In the genomic region with DNA sequence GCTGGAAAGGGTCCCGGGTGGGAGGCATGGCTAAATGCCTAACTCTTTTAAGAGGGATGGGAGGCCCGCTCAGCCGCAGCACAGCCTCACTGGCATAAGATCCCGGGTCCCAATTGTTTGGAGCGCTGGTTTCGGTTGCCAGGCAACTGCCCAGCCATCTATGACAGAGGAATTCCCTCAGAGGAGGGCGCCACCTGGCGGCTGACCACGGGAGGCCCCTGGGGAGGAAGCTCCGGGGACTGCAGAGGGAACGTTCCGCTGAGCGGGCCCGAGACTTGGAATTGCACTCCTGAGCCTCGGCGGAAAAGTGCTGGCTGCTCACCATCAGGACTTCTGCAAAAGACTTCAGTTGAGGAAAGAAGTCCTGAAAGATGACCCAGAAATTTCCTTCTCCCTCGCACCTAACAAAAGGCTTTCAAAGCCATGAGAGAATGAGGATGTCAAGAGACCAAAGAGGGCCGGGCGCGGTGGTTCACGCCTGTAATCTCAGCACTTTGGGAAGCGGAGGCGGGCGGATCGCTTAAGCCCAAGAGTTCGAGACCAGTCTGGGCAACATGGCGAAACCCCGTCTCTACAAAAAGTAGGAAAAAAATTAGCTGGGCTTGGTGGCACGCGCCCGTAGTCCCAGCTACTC, we compare ENCODE assay signal across 1 cellular context.
TF ChIP-seq lines count a peak whose summit lies in the region.

No MANE protein-coding gene starts in this region.

TF ChIP-seq in GM12878, 131 proteins besides CTCF, POLR2A, EP300 and RAD21 (continued from another document and continues in another):
- TF ChIP-seq MLLT1 (IDR thresholded peaks at IDR 0.05): peak; percentile 59; the same call in 1 of the 2 replicates
- TF ChIP-seq, protein P1, sequence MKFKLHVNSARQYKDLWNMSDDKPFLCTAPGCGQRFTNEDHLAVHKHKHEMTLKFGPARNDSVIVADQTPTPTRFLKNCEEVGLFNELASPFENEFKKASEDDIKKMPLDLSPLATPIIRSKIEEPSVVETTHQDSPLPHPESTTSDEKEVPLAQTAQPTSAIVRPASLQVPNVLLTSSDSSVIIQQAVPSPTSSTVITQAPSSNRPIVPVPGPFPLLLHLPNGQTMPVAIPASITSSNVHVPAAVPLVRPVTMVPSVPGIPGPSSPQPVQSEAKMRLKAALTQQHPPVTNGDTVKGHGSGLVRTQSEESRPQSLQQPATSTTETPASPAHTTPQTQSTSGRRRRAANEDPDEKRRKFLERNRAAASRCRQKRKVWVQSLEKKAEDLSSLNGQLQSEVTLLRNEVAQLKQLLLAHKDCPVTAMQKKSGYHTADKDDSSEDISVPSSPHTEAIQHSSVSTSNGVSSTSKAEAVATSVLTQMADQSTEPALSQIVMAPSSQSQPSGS (IDR thresholded peaks at IDR 0.05; ENCODE audit: low read length): no peak
- TF ChIP-seq, protein P2, sequence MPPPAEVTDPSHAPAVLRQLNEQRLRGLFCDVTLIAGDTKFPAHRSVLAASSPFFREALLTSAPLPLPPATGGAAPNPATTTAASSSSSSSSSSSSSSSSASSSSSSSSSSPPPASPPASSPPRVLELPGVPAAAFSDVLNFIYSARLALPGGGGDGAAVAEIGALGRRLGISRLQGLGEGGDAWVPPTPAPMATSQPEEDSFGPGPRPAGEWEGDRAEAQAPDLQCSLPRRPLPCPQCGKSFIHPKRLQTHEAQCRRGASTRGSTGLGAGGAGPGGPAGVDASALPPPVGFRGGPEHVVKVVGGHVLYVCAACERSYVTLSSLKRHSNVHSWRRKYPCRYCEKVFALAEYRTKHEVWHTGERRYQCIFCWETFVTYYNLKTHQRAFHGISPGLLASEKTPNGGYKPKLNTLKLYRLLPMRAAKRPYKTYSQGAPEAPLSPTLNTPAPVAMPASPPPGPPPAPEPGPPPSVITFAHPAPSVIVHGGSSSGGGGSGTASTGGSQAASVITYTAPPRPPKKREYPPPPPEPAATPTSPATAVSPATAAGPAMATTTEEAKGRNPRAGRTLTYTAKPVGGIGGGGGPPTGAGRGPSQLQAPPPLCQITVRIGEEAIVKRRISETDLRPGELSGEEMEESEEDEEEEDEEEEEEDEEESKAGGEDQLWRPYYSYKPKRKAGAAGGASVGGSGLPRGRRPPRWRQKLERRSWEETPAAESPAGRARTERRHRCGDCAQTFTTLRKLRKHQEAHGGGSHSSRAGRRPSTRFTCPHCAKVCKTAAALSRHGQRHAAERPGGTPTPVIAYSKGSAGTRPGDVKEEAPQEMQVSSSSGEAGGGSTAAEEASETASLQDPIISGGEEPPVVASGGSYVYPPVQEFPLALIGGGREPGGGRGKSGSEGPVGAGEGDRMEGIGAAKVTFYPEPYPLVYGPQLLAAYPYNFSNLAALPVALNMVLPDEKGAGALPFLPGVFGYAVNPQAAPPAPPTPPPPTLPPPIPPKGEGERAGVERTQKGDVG (CRISPR knock-in tag; IDR thresholded peaks at IDR 0.05): no peak
- TF ChIP-seq SRF (IDR thresholded peaks at IDR 0.05; ENCODE audit: low read depth in 2 of 2, low read length in 2 of 2): no peak
- TF ChIP-seq EED (IDR thresholded peaks at IDR 0.05; ENCODE audit: low read depth): peak; percentile 57; the same call in 1 of the 2 replicates
- no peak for TF ChIP-seq TBL1XR1 (IDR thresholded peaks at IDR 0.05; ENCODE audit: low read depth, low read length)
- no peak for TF ChIP-seq KLF5 (IDR thresholded peaks at IDR 0.05; ENCODE audit: partially characterized antibody)
- TF ChIP-seq FOS (IDR thresholded peaks at IDR 0.05; ENCODE audit: borderline replicate concordance, extremely low read depth, insufficient read length): no peak
- no peak for TF ChIP-seq RCOR1 (conservative IDR thresholded peaks at IDR 0.05; ENCODE audit: low read depth, low read length)
- no peak for TF ChIP-seq POLR2AphosphoS5 (IDR thresholded peaks at IDR 0.05; ENCODE audit: low read length)
- 0 out of 2 replicates have a peak, but pooled peaks have one; percentile 28 for TF ChIP-seq NR2F1 (conservative IDR thresholded peaks at IDR 0.05)
- TF ChIP-seq SIN3A (IDR thresholded peaks at IDR 0.05; ENCODE audit: low read depth, low read length): no peak
- TF ChIP-seq KAT2A (conservative IDR thresholded peaks at IDR 0.05; ENCODE audit: control insufficient read depth, low read depth, low read length): no peak
- no peak for TF ChIP-seq HDGF (IDR thresholded peaks at IDR 0.05)
- peak; percentile 30; the same call in 1 of the 2 replicates for TF ChIP-seq MTA2 (IDR thresholded peaks at IDR 0.05; ENCODE audit: low read depth)
- no peak for TF ChIP-seq RFX5 (IDR thresholded peaks at IDR 0.05; ENCODE audit: low read depth, low read length)
- TF ChIP-seq GABPA (IDR thresholded peaks at IDR 0.05; ENCODE audit: low read depth): no peak
- no peak for TF ChIP-seq CHD1 (IDR thresholded peaks at IDR 0.05; ENCODE audit: low read depth, low read length)
- TF ChIP-seq YY1 (IDR thresholded peaks at IDR 0.05; ENCODE audit: low read depth, low read length): peak; percentile 74; the same call in 1 of the 2 replicates
- TF ChIP-seq TCF7 (IDR thresholded peaks at IDR 0.05; ENCODE audit: borderline replicate concordance): 0 out of 2 replicates have a peak, but pooled peaks have one; percentile 43
- TF ChIP-seq TCF3 (IDR thresholded peaks at IDR 0.05; ENCODE audit: borderline replicate concordance, insufficient read depth, low read depth, low read length): no peak
- TF ChIP-seq, protein P3, sequence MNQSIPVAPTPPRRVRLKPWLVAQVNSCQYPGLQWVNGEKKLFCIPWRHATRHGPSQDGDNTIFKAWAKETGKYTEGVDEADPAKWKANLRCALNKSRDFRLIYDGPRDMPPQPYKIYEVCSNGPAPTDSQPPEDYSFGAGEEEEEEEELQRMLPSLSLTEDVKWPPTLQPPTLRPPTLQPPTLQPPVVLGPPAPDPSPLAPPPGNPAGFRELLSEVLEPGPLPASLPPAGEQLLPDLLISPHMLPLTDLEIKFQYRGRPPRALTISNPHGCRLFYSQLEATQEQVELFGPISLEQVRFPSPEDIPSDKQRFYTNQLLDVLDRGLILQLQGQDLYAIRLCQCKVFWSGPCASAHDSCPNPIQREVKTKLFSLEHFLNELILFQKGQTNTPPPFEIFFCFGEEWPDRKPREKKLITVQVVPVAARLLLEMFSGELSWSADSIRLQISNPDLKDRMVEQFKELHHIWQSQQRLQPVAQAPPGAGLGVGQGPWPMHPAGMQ (IDR thresholded peaks at IDR 0.05; ENCODE audit: borderline replicate concordance): no peak
- no peak for TF ChIP-seq SREBF1 (IDR thresholded peaks at IDR 0.05; ENCODE audit: low read length)
- no peak for TF ChIP-seq JUNB (IDR thresholded peaks at IDR 0.05)
- no peak for TF ChIP-seq ASH2L (IDR thresholded peaks at IDR 0.05; ENCODE audit: borderline replicate concordance, low read depth)
- TF ChIP-seq POLR2AphosphoS2 (IDR thresholded peaks at IDR 0.05; ENCODE audit: low read depth, low read length): no peak
- no peak for TF ChIP-seq ESRRA (IDR thresholded peaks at IDR 0.05; ENCODE audit: low read length)
- TF ChIP-seq SIX5 (IDR thresholded peaks at IDR 0.05; ENCODE audit: low read depth, low read length, severe bottlenecking): no peak
- TF ChIP-seq BACH1 (IDR thresholded peaks at IDR 0.05; ENCODE audit: borderline replicate concordance): peak; percentile 71; the same call in 1 of the 2 replicates
- TF ChIP-seq NFXL1 (IDR thresholded peaks at IDR 0.05; ENCODE audit: borderline replicate concordance): no peak
- no peak for TF ChIP-seq NRF1 (conservative IDR thresholded peaks at IDR 0.05; ENCODE audit: low read depth, low read length)
- TF ChIP-seq PAX8 (IDR thresholded peaks at IDR 0.05): no peak
- no peak for TF ChIP-seq ZNF274 (IDR thresholded peaks at IDR 0.05; ENCODE audit: insufficient read depth, insufficient read length)
- TF ChIP-seq ZNF622 (IDR thresholded peaks at IDR 0.05): no peak
- TF ChIP-seq FOXK2 (IDR thresholded peaks at IDR 0.05): no peak
- TF ChIP-seq, protein P4, sequence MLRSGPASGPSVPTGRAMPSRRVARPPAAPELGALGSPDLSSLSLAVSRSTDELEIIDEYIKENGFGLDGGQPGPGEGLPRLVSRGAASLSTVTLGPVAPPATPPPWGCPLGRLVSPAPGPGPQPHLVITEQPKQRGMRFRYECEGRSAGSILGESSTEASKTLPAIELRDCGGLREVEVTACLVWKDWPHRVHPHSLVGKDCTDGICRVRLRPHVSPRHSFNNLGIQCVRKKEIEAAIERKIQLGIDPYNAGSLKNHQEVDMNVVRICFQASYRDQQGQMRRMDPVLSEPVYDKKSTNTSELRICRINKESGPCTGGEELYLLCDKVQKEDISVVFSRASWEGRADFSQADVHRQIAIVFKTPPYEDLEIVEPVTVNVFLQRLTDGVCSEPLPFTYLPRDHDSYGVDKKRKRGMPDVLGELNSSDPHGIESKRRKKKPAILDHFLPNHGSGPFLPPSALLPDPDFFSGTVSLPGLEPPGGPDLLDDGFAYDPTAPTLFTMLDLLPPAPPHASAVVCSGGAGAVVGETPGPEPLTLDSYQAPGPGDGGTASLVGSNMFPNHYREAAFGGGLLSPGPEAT (IDR thresholded peaks at IDR 0.05; ENCODE audit: low read depth): peak; percentile 46; the same call in 1 of the 2 replicates
- TF ChIP-seq CBFB (IDR thresholded peaks at IDR 0.05; ENCODE audit: low read depth): peak; percentile 79; the same call in 1 of the 2 replicates
- TF ChIP-seq SUZ12 (IDR thresholded peaks at IDR 0.05; ENCODE audit: unreplicated experiment): no peak
- TF ChIP-seq E2F8 (IDR thresholded peaks at IDR 0.05; ENCODE audit: low read depth, partially characterized antibody): no peak
- TF ChIP-seq RB1 (IDR thresholded peaks at IDR 0.05; ENCODE audit: borderline replicate concordance): peak; percentile 81; the same call in 1 of the 2 replicates
- no peak for TF ChIP-seq STAT3 (IDR thresholded peaks at IDR 0.05; ENCODE audit: low read depth, low read length)
- TF ChIP-seq YBX1 (IDR thresholded peaks at IDR 0.05): no peak
- TF ChIP-seq ZZZ3 (IDR thresholded peaks at IDR 0.05; ENCODE audit: control insufficient read depth, insufficient read length, low read depth): no peak
- TF ChIP-seq PML (IDR thresholded peaks at IDR 0.05; ENCODE audit: low read length): no peak
- peak; percentile 62; the same call in 1 of the 2 replicates for TF ChIP-seq NBN (IDR thresholded peaks at IDR 0.05)
- 0 out of 2 replicates have a peak, but pooled peaks have one; percentile 52 for TF ChIP-seq FOXM1 (IDR thresholded peaks at IDR 0.05; ENCODE audit: low read depth, low read length)
- TF ChIP-seq CBX3 (IDR thresholded peaks at IDR 0.05; ENCODE audit: borderline replicate concordance, low read depth): no peak
- TF ChIP-seq ETV6 (conservative IDR thresholded peaks at IDR 0.05 in 1 of 2, IDR thresholded peaks at IDR 0.05 in 1 of 2; ENCODE audit: borderline replicate concordance in 1 of 2, low read depth in 1 of 2): no peak
- TF ChIP-seq SP1 (IDR thresholded peaks at IDR 0.05; ENCODE audit: low read depth, low read length): peak; percentile 33
- TF ChIP-seq, protein P5, sequence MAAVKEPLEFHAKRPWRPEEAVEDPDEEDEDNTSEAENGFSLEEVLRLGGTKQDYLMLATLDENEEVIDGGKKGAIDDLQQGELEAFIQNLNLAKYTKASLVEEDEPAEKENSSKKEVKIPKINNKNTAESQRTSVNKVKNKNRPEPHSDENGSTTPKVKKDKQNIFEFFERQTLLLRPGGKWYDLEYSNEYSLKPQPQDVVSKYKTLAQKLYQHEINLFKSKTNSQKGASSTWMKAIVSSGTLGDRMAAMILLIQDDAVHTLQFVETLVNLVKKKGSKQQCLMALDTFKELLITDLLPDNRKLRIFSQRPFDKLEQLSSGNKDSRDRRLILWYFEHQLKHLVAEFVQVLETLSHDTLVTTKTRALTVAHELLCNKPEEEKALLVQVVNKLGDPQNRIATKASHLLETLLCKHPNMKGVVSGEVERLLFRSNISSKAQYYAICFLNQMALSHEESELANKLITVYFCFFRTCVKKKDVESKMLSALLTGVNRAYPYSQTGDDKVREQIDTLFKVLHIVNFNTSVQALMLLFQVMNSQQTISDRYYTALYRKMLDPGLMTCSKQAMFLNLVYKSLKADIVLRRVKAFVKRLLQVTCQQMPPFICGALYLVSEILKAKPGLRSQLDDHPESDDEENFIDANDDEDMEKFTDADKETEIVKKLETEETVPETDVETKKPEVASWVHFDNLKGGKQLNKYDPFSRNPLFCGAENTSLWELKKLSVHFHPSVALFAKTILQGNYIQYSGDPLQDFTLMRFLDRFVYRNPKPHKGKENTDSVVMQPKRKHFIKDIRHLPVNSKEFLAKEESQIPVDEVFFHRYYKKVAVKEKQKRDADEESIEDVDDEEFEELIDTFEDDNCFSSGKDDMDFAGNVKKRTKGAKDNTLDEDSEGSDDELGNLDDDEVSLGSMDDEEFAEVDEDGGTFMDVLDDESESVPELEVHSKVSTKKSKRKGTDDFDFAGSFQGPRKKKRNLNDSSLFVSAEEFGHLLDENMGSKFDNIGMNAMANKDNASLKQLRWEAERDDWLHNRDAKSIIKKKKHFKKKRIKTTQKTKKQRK (IDR thresholded peaks at IDR 0.05; ENCODE audit: low read depth, low read length): no peak
- TF ChIP-seq MEF2A (IDR thresholded peaks at IDR 0.05; ENCODE audit: insufficient read depth, low read depth, low read length): no peak
